Comparison of ENCODE assay signal across 8 cellular contexts in the genomic region with DNA sequence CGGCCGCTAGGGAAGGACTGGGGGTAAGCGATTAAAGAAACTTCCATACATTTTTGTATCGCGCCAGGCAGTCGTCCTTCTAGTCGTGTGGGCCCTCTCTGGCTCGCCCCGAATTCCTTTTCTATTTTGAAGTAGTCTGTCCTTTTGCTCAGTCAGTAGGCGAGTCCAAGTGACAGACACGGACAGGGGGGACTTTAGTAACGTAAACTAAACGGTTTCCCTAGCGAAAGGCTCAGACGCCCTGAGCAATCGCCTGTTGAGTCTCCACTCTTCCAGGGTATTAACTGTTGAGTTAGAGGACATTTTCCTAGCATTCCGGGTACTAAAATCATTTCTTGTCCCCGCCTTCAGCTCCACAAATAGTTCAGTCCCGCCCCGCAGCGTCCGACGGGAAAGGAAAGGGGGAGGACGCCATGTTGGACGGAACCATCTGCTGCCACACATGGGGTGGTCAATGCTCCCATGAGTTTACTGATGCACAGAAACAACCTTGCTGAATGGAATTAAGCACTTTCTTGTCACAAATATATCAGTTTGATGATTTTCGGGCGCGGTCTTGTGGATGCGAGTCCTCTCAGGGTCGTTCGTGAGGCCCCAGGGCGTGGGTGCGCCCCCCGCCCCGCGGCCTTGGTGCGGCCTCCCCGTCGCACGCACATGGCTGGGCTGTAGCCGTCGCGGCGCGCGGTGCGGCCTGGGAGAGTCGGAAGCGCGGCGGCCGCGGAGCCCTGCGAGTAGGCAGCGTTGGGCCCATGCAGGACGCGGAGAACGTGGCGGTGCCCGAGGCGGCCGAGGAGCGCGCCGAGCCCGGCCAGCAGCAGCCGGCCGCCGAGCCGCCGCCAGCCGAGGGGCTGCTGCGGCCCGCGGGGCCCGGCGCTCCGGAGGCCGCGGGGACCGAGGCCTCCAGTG. TPM values are rescaled to one million over a fixed set of nuclear protein-coding genes. Genes with fewer than 3 reads are reported as not detected.
DNase-seq lines count a peak whose midpoint lies in the region; ATAC-seq, FAIRE-seq and TF ChIP-seq lines count a peak whose summit lies in the region.

Gene EIF3B (plus strand): TSS at position 655 of the 906 bp plus-strand sequence. CDS start 95 bp downstream, at position 750.

- H3K4me1 Mint-ChIP-seq in mesothelial cell of epicardium: peaks cover 24% of the 10 kb centered on the region

- no TSS peak for BruUV-seq in endothelial cell of umbilical vein (replicated peaks; lab: Mats Ljungman, UMichigan)

- no peaks in the 10 kb centered on the region for H3K9me1 ChIP-seq in endothelial cell of umbilical vein (replicated peaks; ENCODE audit: control insufficient read depth, extremely low read depth, insufficient read depth, low read length)

- H2AFZ ChIP-seq in OCI-LY1 (ENCODE audit: low read length) (peak within 1 kb of the TSS; percentile 65), endothelial cell of umbilical vein (ENCODE audit: low read depth, low read length) (peak within 1 kb of the TSS; percentile 92)

- H3K9me3 Mint-ChIP-seq in mesothelial cell of epicardium: no peaks in the 10 kb centered on the region

- DNase-seq in DMS 273 (lab: John Stamatoyannopoulos, UW; ENCODE audit: unreplicated experiment) (peak; percentile 98), HuH-7 (ENCODE audit: low spot score) (peak; percentile 94), endothelial cell of umbilical vein (ENCODE audit: low read depth, low spot score) (peak; percentile 94), mesothelial cell of epicardium (ENCODE audit: low spot score in 2 of 2, unreplicated experiment in 2 of 2) (peak; percentile 79 to 86)
- DNase-seq in activated CD8-positive, alpha-beta memory T cell treated with anti-CD3 and anti-CD28 coated beads, Interleukin-2, amount 50 U/mL, for 4 hours: peak; percentile 85
- peak; percentile 75 to 80 for DNase-seq in stimulated activated CD8-positive, alpha-beta memory T cell treated with anti-CD3 and anti-CD28 coated beads, Interleukin-15, amount 100 ng/mL, for 4 hours (ENCODE audit: low read depth in 2 of 2)

- dilution Hi-C loops in endothelial cell of umbilical vein (cut with MboI; ENCODE audit: extremely low pct_ligation_motif_present, low sequenced_read_pairs): no loop called here

- peaks cover 3% of the 10 kb centered on the region for H3K36me3 Mint-ChIP-seq in mesothelial cell of epicardium

- H3F3A ChIP-seq in OCI-LY1 (ENCODE audit: insufficient read depth, low read length): no peaks in the 10 kb centered on the region

- TF ChIP-seq CTCF in OCI-LY1 (IDR thresholded peaks at IDR 0.05; ENCODE audit: low read length) (no peak), endothelial cell of umbilical vein (IDR thresholded peaks at IDR 0.05; ENCODE audit: extremely low read depth in 1 of 2, insufficient read depth in 1 of 2, low read depth in 1 of 2, low read length in 2 of 2) (no peak), mesothelial cell of epicardium (IDR thresholded peaks at IDR 0.05; ENCODE audit: unreplicated experiment) (no peak)

- H3K9ac ChIP-seq in OCI-LY1 (ENCODE audit: low read length) (peak within 1 kb of the TSS; percentile 98), endothelial cell of umbilical vein (replicated peaks; ENCODE audit: extremely low read depth, insufficient read depth, low read length) (peak within 1 kb of the TSS; percentile 100)

- H3K9me3 ChIP-seq in OCI-LY1 (ENCODE audit: low read length) (no peaks in the 10 kb centered on the region), endothelial cell of umbilical vein (replicated peaks; ENCODE audit: control insufficient read depth, insufficient read depth, low read length) (no peaks in the 10 kb centered on the region)

- peak within 1 kb of the TSS; percentile 99 for H3K4me3 ChIP-seq in OCI-LY1 (ENCODE audit: low read depth, low read length, poor library complexity, severe bottlenecking)
- H3K4me3 ChIP-seq in endothelial cell of umbilical vein (replicated peaks in 1 of 3; ENCODE audit: insufficient read depth in 1 of 3, low read depth in 1 of 3, low read length in 3 of 3): peak within 1 kb of the TSS; percentile 79 to 86 (median 84)

- peaks cover 46% of the 10 kb centered on the region for H3K79me2 ChIP-seq in OCI-LY1 (ENCODE audit: insufficient read depth, low read length)
- H3K79me2 ChIP-seq in endothelial cell of umbilical vein (ENCODE audit: control insufficient read depth, insufficient read depth, low read length): peaks cover 48% of the 10 kb centered on the region

- peak; percentile 86 for TF ChIP-seq POLR2A in endothelial cell of umbilical vein (IDR thresholded peaks at IDR 0.05; ENCODE audit: low read depth, low read length)

- no peaks in the 10 kb centered on the region for H3K9me2 ChIP-seq in OCI-LY1 (ENCODE audit: low read depth, low read length)

- peak; percentile 76 for ATAC-seq in GM21526 (IDR thresholded peaks at IDR 0.05; ENCODE audit: low FRiP score, unreplicated experiment)

- intact Hi-C loops in endothelial cell of umbilical vein (cut with micrococcal nuclease): loop anchor here (1.0 to 5.0 kb wide), 3 partner anchors 40 to 242 kb away; partner anchors contain the start of genes CHST12 and SNX8

- H3K4me2 ChIP-seq in OCI-LY1 (ENCODE audit: low read length) (peak within 1 kb of the TSS; percentile 90), endothelial cell of umbilical vein (ENCODE audit: insufficient read depth, low read length) (peak within 1 kb of the TSS; percentile 83)

- no peaks in the 10 kb centered on the region for H3K27me3 Mint-ChIP-seq in mesothelial cell of epicardium (ENCODE audit: low read depth)

- H3K27ac Mint-ChIP-seq in mesothelial cell of epicardium: peak within 1 kb of the TSS; percentile 100

- no peaks in the 10 kb centered on the region for H3K27me3 ChIP-seq in OCI-LY1 (ENCODE audit: insufficient read depth, low read length)
- no peaks in the 10 kb centered on the region for H3K27me3 ChIP-seq in endothelial cell of umbilical vein (ENCODE audit: control insufficient read depth in 2 of 2, insufficient read depth in 2 of 2, low read length in 2 of 2)

- CTCF ChIA-PET in endothelial cell of umbilical vein (lab: Charles Lee): interaction anchor here (0.6 to 2.8 kb wide), 8 partner anchors 10 to 776 kb away, joined by 3 to 8 read pairs (median 4); no protein-coding TSS in a partner anchor

- H3K27ac ChIP-seq in OCI-LY1 (ENCODE audit: low read depth, low read length, poor library complexity, severe bottlenecking): peak within 1 kb of the TSS; percentile 88
- H3K27ac ChIP-seq in endothelial cell of umbilical vein (ENCODE audit: insufficient read depth, low read depth, low read length): peak within 1 kb of the TSS; percentile 99

- H4K20me1 ChIP-seq in OCI-LY1 (ENCODE audit: insufficient read depth, low read length) (0 out of 2 replicates have a peak, but pooled peaks cover 2% of the 10 kb centered on the region), endothelial cell of umbilical vein (replicated peaks; ENCODE audit: control insufficient read depth, extremely low read depth, insufficient read depth, low read length) (no peaks in the 10 kb centered on the region)

- POLR2A ChIA-PET in endothelial cell of umbilical vein (lab: Charles Lee): interaction anchor here (0.5 to 1.5 kb wide), 5 partner anchors 34 to 277 kb away, joined by 3 to 10 read pairs (median 4); no protein-coding TSS in a partner anchor

- H3K4me1 ChIP-seq in OCI-LY1 (ENCODE audit: insufficient read depth, low read length, severe bottlenecking): peaks cover 40% of the 10 kb centered on the region
- peaks cover 13% of the 10 kb centered on the region for H3K4me1 ChIP-seq in endothelial cell of umbilical vein (ENCODE audit: control insufficient read depth, extremely low read depth, insufficient read depth, low read length)

- peak; percentile 93 for FAIRE-seq in endothelial cell of umbilical vein (lab: Jason Lieb, UNC)

- H3K36me3 ChIP-seq in OCI-LY1 (ENCODE audit: insufficient read depth, low read length): peaks cover 41% of the 10 kb centered on the region
- H3K36me3 ChIP-seq in endothelial cell of umbilical vein (ENCODE audit: control insufficient read depth in 2 of 2, extremely low read depth in 1 of 2, insufficient read depth in 2 of 2, low read length in 2 of 2): peaks cover 0 to 3% of the 10 kb centered on the region in 2 experiments

- H3K4me3 Mint-ChIP-seq in mesothelial cell of epicardium: peak within 1 kb of the TSS; percentile 88

TF ChIP-seq in endothelial cell of umbilical vein, 7 proteins besides CTCF, POLR2A, EP300 and RAD21:
- no peak for TF ChIP-seq EZH2 (IDR thresholded peaks at IDR 0.05; ENCODE audit: borderline replicate concordance, low read depth, low read length, severe bottlenecking)
- peak; percentile 94 for TF ChIP-seq POLR2AphosphoS5 (IDR thresholded peaks at IDR 0.05; ENCODE audit: insufficient read depth, low read depth, low read length)
- no peak for TF ChIP-seq FOS (IDR thresholded peaks at IDR 0.05; ENCODE audit: borderline replicate concordance, insufficient read depth, low read length)
- TF ChIP-seq, protein P1, sequence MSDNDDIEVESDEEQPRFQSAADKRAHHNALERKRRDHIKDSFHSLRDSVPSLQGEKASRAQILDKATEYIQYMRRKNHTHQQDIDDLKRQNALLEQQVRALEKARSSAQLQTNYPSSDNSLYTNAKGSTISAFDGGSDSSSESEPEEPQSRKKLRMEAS (IDR thresholded peaks at IDR 0.05; ENCODE audit: insufficient read depth, insufficient read length): peak; percentile 83
- peak; percentile 98 for TF ChIP-seq MYC (IDR thresholded peaks at IDR 0.05; ENCODE audit: low read depth, low read length)
- TF ChIP-seq JUN (IDR thresholded peaks at IDR 0.05; ENCODE audit: borderline replicate concordance, insufficient read depth, insufficient read length, low read depth): no peak
- TF ChIP-seq GATA2 (IDR thresholded peaks at IDR 0.05; ENCODE audit: insufficient read depth, insufficient read length, low read depth, low read length): no peak

RNA-seq across cellular contexts. Expression of gene EIF3B, which starts in this region (rescaled TPM):
- total RNA-seq in endothelial cell of umbilical vein (198 and 207 TPM in 2 replicates), mesothelial cell of epicardium (198 to 200 TPM (median 199 TPM) in 3 replicates)
- 104 and 107 TPM in 2 replicates for polyA plus RNA-seq in endothelial cell of umbilical vein
- polyA plus RNA-seq in endothelial cell of umbilical vein (2011; cell fraction: cytosol; rRNA removed): 93.2 and 103 TPM in 2 replicates
- 273 and 313 TPM in 2 replicates for polyA plus RNA-seq in endothelial cell of umbilical vein (2011; cell fraction: nucleus; rRNA removed)
- polyA plus RNA-seq in endothelial cell of umbilical vein (2012): 163 and 181 TPM in 2 replicates
- 113 and 145 TPM in 2 replicates for polyA minus RNA-seq in endothelial cell of umbilical vein
- 136 TPM for polyA minus RNA-seq in endothelial cell of umbilical vein (2011; cell fraction: cytosol; rRNA and poly(A)+ RNA removed)
- polyA minus RNA-seq in endothelial cell of umbilical vein (2011; cell fraction: nucleus; rRNA and poly(A)+ RNA removed): 83.3 and 97.0 TPM in 2 replicates

Comparison
In these comparisons a context has a peak if more than half of its experiments do, and no peak if none do; other contexts are left out.
1. Peak in every context shown above with its lines: DNase-seq, ATAC-seq, H3K4me3 ChIP-seq and H3K27ac ChIP-seq.